34 cellular contexts compared by ENCODE assay signal in genomic region chr7:148541891-148542504, GRCh38. TPM values are rescaled to one million over a fixed set of nuclear protein-coding genes. Genes with fewer than 3 reads are reported as not detected.
"Had no signal": no experiment of that assay in that cellular context is flagged by ENCODE, and none has a peak within 500 bp of the region (broad histone marks: within the 10 kb centered on the region; RNA-seq: fewer than 3 reads in every experiment).

No MANE protein-coding gene starts in this region.

- FAIRE-seq: endometrium, islet of Langerhans, keratinocyte had no signal

- H3K4me3 ChIP-seq: esophagus squamous epithelium, gastrocnemius medialis, heart right ventricle, left lung, lower lobe of right lung, mucosa of descending colon had no signal

- H3K27ac ChIP-seq: epithelial cell of prostate, esophagus squamous epithelium, gastrocnemius medialis, heart right ventricle, left lung, lower lobe of right lung had no signal

- H3K27me3 ChIP-seq: esophagus squamous epithelium, gastrocnemius medialis, heart right ventricle, left lung had no signal

- H3K4me1 ChIP-seq: gastrocnemius medialis, left lung, lower lobe of right lung had no signal

- DNase-seq: cortex of kidney; effector CD8-positive, alpha-beta T cell; effector memory CD8-positive, alpha-beta T cell; endodermal cell; erythroblast; esophagus squamous epithelium; foreskin fibroblast; foreskin melanocyte; gastrocnemius medialis; glutamatergic neuron; head of caudate nucleus; heart right ventricle; hippocampal formation; left cardiac atrium; left lung; left ventricle myocardium superior; lower lobe of right lung; mesenchymal stem cell; mucosa of descending colon; naive B cell; naive thymus-derived CD8-positive, alpha-beta T cell had no signal

- H3K36me3 ChIP-seq: esophagus squamous epithelium, gastrocnemius medialis, heart right ventricle, left lung, lower lobe of right lung had no signal

- H3K9me3 ChIP-seq: esophagus squamous epithelium, gastrocnemius medialis, heart right ventricle, left lung, lower lobe of right lung, mucosa of descending colon had no signal

- ATAC-seq: effector memory CD8-positive, alpha-beta T cell; esophagus mucosa; gastrocnemius medialis; heart right ventricle; left cardiac atrium; left lung; left ventricle myocardium superior; lower lobe of right lung; mucosa of descending colon; naive thymus-derived CD8-positive, alpha-beta T cell had no signal

RNA-seq across cellular contexts. Expression of gene C7orf33, which starts 48.6 kb away (rescaled TPM):
- total RNA-seq: dermis microvascular lymphatic vessel endothelial cell; endodermal cell; esophagus mucosa; esophagus squamous epithelium; gastrocnemius medialis; glomerular endothelial cell; heart right ventricle; kidney epithelial cell; left cardiac atrium; left lung; left ventricle myocardium superior; lower leg skin; lower lobe of right lung; lung microvascular endothelial cell; mesenteric fat pad; mesothelial cell of epicardium; mucosa of descending colon; myocyte; naive thymus-derived CD8-positive, alpha-beta T cell had no signal
- polyA plus RNA-seq: heart right ventricle; keratinocyte; naive thymus-derived CD8-positive, alpha-beta T cell had no signal
